8 cellular contexts compared by ENCODE assay signal in the genomic region with DNA sequence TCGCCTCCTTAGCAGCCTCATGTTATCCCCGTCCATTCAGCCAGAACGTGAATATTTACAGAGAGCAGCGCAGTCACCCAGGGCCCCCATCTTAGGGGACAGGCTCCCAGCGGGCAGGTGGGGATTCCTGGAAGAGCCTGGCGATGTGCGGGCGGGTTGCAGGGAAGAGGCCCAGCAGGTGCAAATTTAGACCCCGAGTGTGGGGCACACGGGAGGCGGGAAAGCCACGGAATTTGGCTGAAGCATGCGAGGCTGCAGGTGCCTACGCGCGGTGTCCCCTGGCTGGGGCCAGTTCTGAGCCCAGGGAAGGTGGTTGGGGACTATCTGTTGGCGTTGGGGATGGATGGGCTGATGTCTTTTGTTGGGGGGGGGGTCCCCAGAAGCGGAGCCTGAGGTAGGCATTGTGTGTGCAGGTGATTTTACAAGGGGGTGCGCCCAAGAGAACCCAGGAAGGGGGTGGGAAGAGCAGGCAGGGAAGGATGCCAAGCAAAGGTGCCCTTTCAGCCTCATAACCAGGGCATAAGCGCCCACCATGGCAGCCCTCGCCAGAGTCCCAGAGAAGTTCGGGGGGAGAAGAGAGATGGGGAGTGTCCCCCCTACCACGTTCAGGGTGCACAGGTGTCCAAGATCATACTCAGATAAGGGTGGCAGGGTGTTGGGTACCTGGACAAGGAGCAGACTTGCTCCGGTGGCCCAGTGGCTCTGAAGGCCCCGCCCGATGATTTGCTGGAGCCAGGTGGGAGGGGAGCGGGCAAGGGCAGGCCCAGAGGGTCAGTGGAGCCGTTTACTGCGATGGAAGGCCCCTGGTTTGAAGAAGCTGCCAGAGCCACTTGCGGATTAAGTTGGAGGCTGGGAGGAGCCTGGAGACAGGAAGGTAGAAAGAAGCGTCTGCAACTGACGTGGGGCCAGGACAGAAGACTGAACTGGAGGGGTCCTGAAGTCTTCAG. TPM values are rescaled to one million over a fixed set of nuclear protein-coding genes. Genes with fewer than 3 reads are reported as not detected.
DNase-seq lines count a peak whose midpoint lies in the region; ATAC-seq and TF ChIP-seq lines count a peak whose summit lies in the region.

No MANE protein-coding gene starts in this region.

- TF ChIP-seq CTCF in fibroblast of pulmonary artery (IDR thresholded peaks at IDR 0.05; ENCODE audit: low read length, missing control alignments) (no peak), GM10248 (IDR thresholded peaks at IDR 0.05; ENCODE audit: control extremely low read depth, extremely low read depth, low read depth, missing control alignments) (no peak), GM13976 (IDR thresholded peaks at IDR 0.05; ENCODE audit: borderline replicate concordance, control extremely low read depth, extremely low read depth, insufficient read depth, missing control alignments) (no peak)

- in situ Hi-C loops in GM13976 (cut with MboI; ENCODE audit: low sequenced_read_pairs, unreplicated experiment): no loop called here

- H3K4me3 ChIP-seq in GM08714 (ENCODE audit: low read length) (peak overlapping the region; percentile 86), SJSA1 (peak overlapping the region; percentile 91), fibroblast of pulmonary artery (replicated peaks; ENCODE audit: low read depth, low read length) (peak overlapping the region; percentile 86)

- ATAC-seq in sciatic nerve (no peak), GM18498 (IDR thresholded peaks at IDR 0.05; ENCODE audit: unreplicated experiment) (no peak)

- no peaks in the 10 kb centered on the region for H3K27me3 ChIP-seq in SJSA1 (replicated peaks)

- intact Hi-C loops in sciatic nerve (cut with DNase I): no loop called here

- H3K9me3 ChIP-seq in SJSA1 (replicated peaks): no peaks in the 10 kb centered on the region

- CTCF ChIA-PET in GM10248 (lab: Yijun Ruan, JAX): interaction anchor here (0.6 to 4.0 kb wide), 2 partner anchors 13 to 22 kb away, joined by 3 to 79 read pairs; a partner anchor contains a TSS

- POLR2A ChIA-PET in GM10248 (lab: Yijun Ruan, JAX): no interaction called here

- DNase-seq in SJSA1 (ENCODE audit: low read depth in 1 of 2, low spot score in 2 of 2) (no peak), fibroblast of pulmonary artery (ENCODE audit: low read depth) (no peak), sciatic nerve (ENCODE audit: low spot score) (peak; percentile 59), GM10248 (ENCODE audit: extremely low spot score) (no peak), GM13976 (ENCODE audit: low spot score) (no peak), cerebellar nuclear complex (lab: John Stamatoyannopoulos, UW) (no peak)

- H3K4me1 ChIP-seq in SJSA1 (replicated peaks): peaks cover 16% of the 10 kb centered on the region

- no peak overlapping the region for H3K27ac ChIP-seq in SJSA1

- H3K36me3 ChIP-seq in SJSA1: peaks cover 20% of the 10 kb centered on the region

RNA-seq across cellular contexts. Expression of a gene that starts 1.2 kb away (rescaled TPM):
- 68.7 and 73.3 TPM in 2 replicates for total RNA-seq in SJSA1 (2014; rRNA removed; shearing (Covaris generic))
- total RNA-seq in sciatic nerve: 18.5 TPM

RNA-seq across cellular contexts. Expression of a gene that starts 12.2 kb away (rescaled TPM):
- not detected in 2 replicates for total RNA-seq in SJSA1 (2014; rRNA removed; shearing (Covaris generic))
- 1.1 TPM for total RNA-seq in sciatic nerve

RNA-seq across cellular contexts. Expression of a gene that starts 23.1 kb away (rescaled TPM):
- 62.1 and 97.9 TPM in 2 replicates for total RNA-seq in SJSA1 (2014; rRNA removed; shearing (Covaris generic))
- total RNA-seq in sciatic nerve: 40.2 TPM

RNA-seq across cellular contexts. Expression of a gene that starts 35.4 kb away (rescaled TPM):
- total RNA-seq in SJSA1 (2014; rRNA removed; shearing (Covaris generic)): not detected in 2 replicates
- total RNA-seq in sciatic nerve: 1.4 TPM

RNA-seq across cellular contexts. Expression of a gene that starts 47.6 kb away (rescaled TPM):
- total RNA-seq in SJSA1 (2014; rRNA removed; shearing (Covaris generic)): not detected in 2 replicates
- total RNA-seq in sciatic nerve: 31.6 TPM
